In genomic region chr18:6920099-6920955, GRCh38 we compare ENCODE assay signal across 1 cellular context.
TF ChIP-seq lines count a peak whose summit lies in the region.

No MANE protein-coding gene starts in this region.

TF ChIP-seq in HepG2, 621 proteins besides CTCF, POLR2A, EP300 and RAD21 (continued from another document and continues in another):
- 0 out of 2 replicates have a peak, but pooled peaks have one; percentile 26 for TF ChIP-seq ZFP91 (CRISPR knock-in tag; IDR thresholded peaks at IDR 0.05; ENCODE audit: borderline replicate concordance)
- no peak for TF ChIP-seq ZNF317 (CRISPR knock-in tag; IDR thresholded peaks at IDR 0.05)
- no peak for TF ChIP-seq TFDP1 (CRISPR knock-in tag; IDR thresholded peaks at IDR 0.05; ENCODE audit: borderline replicate concordance)
- no peak for TF ChIP-seq PPARG (CRISPR knock-in tag; conservative IDR thresholded peaks at IDR 0.05)
- no peak for TF ChIP-seq GPBP1L1 (CRISPR knock-in tag; IDR thresholded peaks at IDR 0.05)
- no peak for TF ChIP-seq HNF1A (IDR thresholded peaks at IDR 0.05; ENCODE audit: low read depth)
- TF ChIP-seq HNF1A (CRISPR knock-in tag; IDR thresholded peaks at IDR 0.05; ENCODE audit: borderline replicate concordance) = no peak
- TF ChIP-seq ZBTB33 (CRISPR knock-in tag; IDR thresholded peaks at IDR 0.05) = no peak
- TF ChIP-seq PLSCR1 (CRISPR knock-in tag; IDR thresholded peaks at IDR 0.05; ENCODE audit: borderline replicate concordance) = no peak
- no peak for TF ChIP-seq ZNF367 (CRISPR knock-in tag; IDR thresholded peaks at IDR 0.05; ENCODE audit: borderline replicate concordance)
- no peak for TF ChIP-seq NR2F6 (IDR thresholded peaks at IDR 0.05)
- TF ChIP-seq NR2F6 (CRISPR knock-in tag; IDR thresholded peaks at IDR 0.05) = no peak
- no peak for TF ChIP-seq ZBTB3 (CRISPR knock-in tag; IDR thresholded peaks at IDR 0.05; ENCODE audit: borderline replicate concordance, low read depth)
- no peak for TF ChIP-seq CEBPG (CRISPR knock-in tag; IDR thresholded peaks at IDR 0.05)
- TF ChIP-seq MAFF (IDR thresholded peaks at IDR 0.05; ENCODE audit: low read depth, low read length) = no peak
- TF ChIP-seq NR2C2 (CRISPR knock-in tag; IDR thresholded peaks at IDR 0.05; ENCODE audit: borderline replicate concordance) = no peak
- no peak for TF ChIP-seq CREBL2 (CRISPR knock-in tag; IDR thresholded peaks at IDR 0.05; ENCODE audit: borderline replicate concordance)
- no peak for TF ChIP-seq TMF1 (CRISPR knock-in tag; IDR thresholded peaks at IDR 0.05; ENCODE audit: low read depth)
- no peak for TF ChIP-seq POLR2AphosphoS2 (IDR thresholded peaks at IDR 0.05; ENCODE audit: low read depth, low read length)
- TF ChIP-seq XRCC5 (optimal IDR thresholded peaks at IDR 0.05; ENCODE audit: low read length) = no peak
- peak; percentile 54; the same call in 1 of the 2 replicates for TF ChIP-seq BORCS8-MEF2B (CRISPR knock-in tag; IDR thresholded peaks at IDR 0.05)
- no peak for TF ChIP-seq IKZF1 (IDR thresholded peaks at IDR 0.05)
- 0 out of 2 replicates have a peak, but pooled peaks have one; percentile 53 for TF ChIP-seq NBN (conservative IDR thresholded peaks at IDR 0.05)
- TF ChIP-seq ARNT2 (CRISPR knock-in tag; IDR thresholded peaks at IDR 0.05; ENCODE audit: low read depth) = no peak
- no peak for TF ChIP-seq ZNF777 (CRISPR knock-in tag; IDR thresholded peaks at IDR 0.05)
- peak; percentile 44 for TF ChIP-seq AGO1 (IDR thresholded peaks at IDR 0.05; ENCODE audit: low read depth, low read length, poor library complexity, severe bottlenecking)
- 0 out of 2 replicates have a peak, but pooled peaks have one; percentile 17 for TF ChIP-seq ARID3A (IDR thresholded peaks at IDR 0.05; ENCODE audit: low read depth, low read length)
- peak; percentile 97 for TF ChIP-seq SMC3 (IDR thresholded peaks at IDR 0.05; ENCODE audit: low read length)
- TF ChIP-seq STAT6 (CRISPR knock-in tag; IDR thresholded peaks at IDR 0.05; ENCODE audit: borderline replicate concordance) = no peak
- TF ChIP-seq ZNF646 (CRISPR knock-in tag; IDR thresholded peaks at IDR 0.05) = peak; percentile 100
- no peak for TF ChIP-seq KDM4B (CRISPR knock-in tag; IDR thresholded peaks at IDR 0.05)
- TF ChIP-seq ZNF20 (CRISPR knock-in tag; IDR thresholded peaks at IDR 0.05) = no peak
